ENCODE assay signal across 8 cellular contexts in the genomic region with DNA sequence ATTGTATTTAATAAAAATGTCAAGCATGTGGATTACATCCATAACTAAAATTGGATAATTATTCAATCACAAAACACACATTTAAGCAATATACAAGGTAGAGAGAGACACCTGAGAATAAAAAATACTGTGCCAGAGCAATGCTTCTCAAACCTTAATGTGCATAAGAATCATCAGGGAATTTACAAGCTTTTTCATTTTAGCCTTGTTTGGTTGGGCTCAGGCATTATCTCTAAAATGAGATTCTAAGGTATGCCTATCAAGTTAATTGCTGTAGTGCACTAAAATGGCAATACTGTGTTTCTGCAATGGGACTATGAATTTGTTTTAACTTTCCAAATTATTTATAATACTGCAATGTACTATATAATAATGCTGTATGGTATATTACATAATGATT. TPM values are rescaled to one million over a fixed set of nuclear protein-coding genes. Genes with fewer than 3 reads are reported as not detected.
DNase-seq lines count a peak whose midpoint lies in the region; FAIRE-seq and TF ChIP-seq lines count a peak whose summit lies in the region.

No MANE protein-coding gene starts in this region.

- no peaks in the 10 kb centered on the region for H3K9me1 ChIP-seq in endothelial cell of umbilical vein (replicated peaks; ENCODE audit: control insufficient read depth, extremely low read depth, insufficient read depth, low read length)

- peaks cover 32 to 52% (median 51%) of the 10 kb centered on the region in 3 donors for H3K4me1 Mint-ChIP-seq in CD8-positive, alpha-beta memory T cell

- no peak for TF ChIP-seq CTCF in OCI-LY7 (conservative IDR thresholded peaks at IDR 0.05; ENCODE audit: low read length)
- no peak for TF ChIP-seq CTCF in endothelial cell of umbilical vein (IDR thresholded peaks at IDR 0.05; ENCODE audit: extremely low read depth in 1 of 2, insufficient read depth in 1 of 2, low read depth in 1 of 2, low read length in 2 of 2)
- TF ChIP-seq CTCF in osteoblast (IDR thresholded peaks at IDR 0.05; ENCODE audit: extremely low read depth, low read depth, low read length), result no peak

- TF ChIP-seq POLR2A in endothelial cell of umbilical vein (IDR thresholded peaks at IDR 0.05; ENCODE audit: low read depth, low read length) (no peak), GM12892 (IDR thresholded peaks at IDR 0.05; ENCODE audit: low read depth, low read length) (no peak)

- H3K4me3 ChIP-seq in CD8-positive, alpha-beta memory T cell (ENCODE audit: low read length), result peak overlapping the region; percentile 88
- H3K4me3 ChIP-seq in OCI-LY7 (ENCODE audit: low read depth, low read length, poor library complexity, severe bottlenecking) (peak overlapping the region; percentile 84), endothelial cell of umbilical vein (replicated peaks in 1 of 3; ENCODE audit: insufficient read depth in 1 of 3, low read depth in 1 of 3, low read length in 3 of 3) (peak overlapping the region; percentile 93 to 100 (median 100)), osteoblast (ENCODE audit: insufficient read depth, low read length) (peak overlapping the region; percentile 91)

- H3K9ac ChIP-seq in endothelial cell of umbilical vein (replicated peaks; ENCODE audit: extremely low read depth, insufficient read depth, low read length), result peak overlapping the region; percentile 96

- peaks cover 24% of the 10 kb centered on the region for H4K20me1 ChIP-seq in OCI-LY7 (ENCODE audit: insufficient read depth, low read length)
- peaks cover 2% of the 10 kb centered on the region for H4K20me1 ChIP-seq in endothelial cell of umbilical vein (replicated peaks; ENCODE audit: control insufficient read depth, extremely low read depth, insufficient read depth, low read length)
- peaks cover 24% of the 10 kb centered on the region for H4K20me1 ChIP-seq in osteoblast (ENCODE audit: insufficient read depth, low read length)

- peak overlapping the region; percentile 94 to 99 (median 95) for H3K27ac Mint-ChIP-seq in CD8-positive, alpha-beta memory T cell

- POLR2A ChIA-PET in CD8-positive, alpha-beta memory T cell (lab: Charles Lee), result interaction anchor here (0.9 to 3.0 kb wide), 13 partner anchors 11 to 440 kb away, joined by 3 to 84 read pairs (median 7); a partner anchor contains a TSS
- POLR2A ChIA-PET in OCI-LY7 (lab: Charles Lee), result interaction anchor here (0.6 to 5.8 kb wide), 9 partner anchors 9 to 431 kb away, joined by 3 to 118 read pairs (median 7); a partner anchor contains a TSS
- POLR2A ChIA-PET in endothelial cell of umbilical vein (lab: Charles Lee), result interaction anchor here (1.3 kb wide), 1 partner anchor 30 kb away, joined by 4 read pairs; a partner anchor contains a TSS

- H3K4me3 Mint-ChIP-seq in CD8-positive, alpha-beta memory T cell, result peak overlapping the region; percentile 89 to 99 (median 93)

- H3K36me3 ChIP-seq in CD8-positive, alpha-beta memory T cell (ENCODE audit: insufficient read depth, low read length), result peaks cover 4% of the 10 kb centered on the region
- H3K36me3 ChIP-seq in OCI-LY7 (ENCODE audit: insufficient read depth, low read length) (peaks cover 47% of the 10 kb centered on the region), endothelial cell of umbilical vein (ENCODE audit: control insufficient read depth in 2 of 2, extremely low read depth in 1 of 2, insufficient read depth in 2 of 2, low read length in 2 of 2) (no peaks in the 10 kb centered on the region), osteoblast (ENCODE audit: insufficient read depth, low read length) (no peaks in the 10 kb centered on the region)

- CTCF ChIA-PET in CD8-positive, alpha-beta memory T cell (lab: Charles Lee), result interaction anchor here (1.1 to 5.0 kb wide), 11 partner anchors 8 to 349 kb away, joined by 3 to 59 read pairs (median 6); a partner anchor contains a TSS
- CTCF ChIA-PET in OCI-LY7 (lab: Charles Lee; ENCODE audit: unreplicated experiment) (interaction anchor here (1.5 kb wide), 1 partner anchor 21 kb away, joined by 8 read pairs; a partner anchor contains a TSS), endothelial cell of umbilical vein (lab: Charles Lee) (interaction anchor here (0.9 to 1.9 kb wide), 7 partner anchors 9 to 353 kb away, joined by 3 to 20 read pairs (median 7); a partner anchor contains a TSS)

- H3K9me3 Mint-ChIP-seq in CD8-positive, alpha-beta memory T cell, result no peaks in the 10 kb centered on the region

- no peaks in the 10 kb centered on the region for H3K9me2 ChIP-seq in OCI-LY7 (ENCODE audit: insufficient read depth, low read length)

- H3K79me2 ChIP-seq in OCI-LY7 (ENCODE audit: insufficient read depth, low read depth, low read length) (peaks cover 65% of the 10 kb centered on the region), endothelial cell of umbilical vein (ENCODE audit: control insufficient read depth, insufficient read depth, low read length) (peaks cover 55% of the 10 kb centered on the region), osteoblast (ENCODE audit: insufficient read depth, low read length) (peaks cover 51% of the 10 kb centered on the region)

- no peak for DNase-seq in CD8-positive, alpha-beta memory T cell
- no peak for DNase-seq in OCI-LY7 (ENCODE audit: low spot score)
- no peak for DNase-seq in endothelial cell of umbilical vein (ENCODE audit: low read depth, low spot score)
- DNase-seq in osteoblast (ENCODE audit: insufficient read length, low spot score, missing footprints), result no peak
- DNase-seq in iPS-NIHi7 (ENCODE audit: extremely low spot score), result no peak
- no peak for DNase-seq in GM12892 (ENCODE audit: insufficient read length)
- no peak for DNase-seq in Kasumi-1 (lab: John Stamatoyannopoulos, UW)
- no peak for DNase-seq in NCI-H2171 treated with DMSO at 0.1 percent for 48 hours (lab: John Stamatoyannopoulos, UW)

- peaks cover 0 to 23% (median 6%) of the 10 kb centered on the region in 3 donors for H3K36me3 Mint-ChIP-seq in CD8-positive, alpha-beta memory T cell

- dilution Hi-C loops in endothelial cell of umbilical vein (cut with MboI; ENCODE audit: extremely low pct_ligation_motif_present, low sequenced_read_pairs), result no loop called here

- H3K9me3 ChIP-seq in CD8-positive, alpha-beta memory T cell (ENCODE audit: low read length), result no peaks in the 10 kb centered on the region
- H3K9me3 ChIP-seq in OCI-LY7 (ENCODE audit: low read length) (peaks cover 16% of the 10 kb centered on the region; the same call in 1 of the 2 replicates), endothelial cell of umbilical vein (replicated peaks; ENCODE audit: control insufficient read depth, insufficient read depth, low read length) (no peaks in the 10 kb centered on the region), osteoblast (ENCODE audit: low read depth, low read length) (no peaks in the 10 kb centered on the region)

- BruUV-seq in OCI-LY7 (replicated peaks; lab: Mats Ljungman, UMichigan) (TSS peak; percentile 67), endothelial cell of umbilical vein (replicated peaks; lab: Mats Ljungman, UMichigan) (no TSS peak)

- no peaks in the 10 kb centered on the region for H3K27me3 ChIP-seq in CD8-positive, alpha-beta memory T cell (ENCODE audit: insufficient read depth, low read length, poor library complexity, severe bottlenecking)
- no peaks in the 10 kb centered on the region for H3K27me3 ChIP-seq in endothelial cell of umbilical vein (ENCODE audit: control insufficient read depth in 2 of 2, insufficient read depth in 2 of 2, low read length in 2 of 2)
- H3K27me3 ChIP-seq in osteoblast (ENCODE audit: insufficient read depth, low read length), result no peaks in the 10 kb centered on the region

- H3K4me2 ChIP-seq in OCI-LY7 (ENCODE audit: low read length), result peak overlapping the region; percentile 87
- H3K4me2 ChIP-seq in endothelial cell of umbilical vein (ENCODE audit: insufficient read depth, low read length), result peak overlapping the region; percentile 100
- H3K4me2 ChIP-seq in osteoblast (ENCODE audit: insufficient read depth, low read length), result peak overlapping the region; percentile 81

- H2AFZ ChIP-seq in OCI-LY7 (ENCODE audit: low read length) (no peak overlapping the region), endothelial cell of umbilical vein (ENCODE audit: low read depth, low read length) (no peak overlapping the region), osteoblast (ENCODE audit: low read length) (peak overlapping the region; percentile 85)

- peaks cover 41% of the 10 kb centered on the region for H3K4me1 ChIP-seq in CD8-positive, alpha-beta memory T cell (ENCODE audit: insufficient read depth, low read length)
- H3K4me1 ChIP-seq in OCI-LY7 (ENCODE audit: insufficient read depth, low read length, poor library complexity, severe bottlenecking) (peaks cover 63% of the 10 kb centered on the region), endothelial cell of umbilical vein (ENCODE audit: control insufficient read depth, extremely low read depth, insufficient read depth, low read length) (peaks cover 9% of the 10 kb centered on the region), osteoblast (ENCODE audit: insufficient read depth, low read length) (peaks cover 11% of the 10 kb centered on the region)

- FAIRE-seq in endothelial cell of umbilical vein (lab: Jason Lieb, UNC), result no peak
- no peak for FAIRE-seq in GM12892 (lab: Jason Lieb, UNC)

- H3K27ac ChIP-seq in CD8-positive, alpha-beta memory T cell (ENCODE audit: low read depth, low read length), result peak overlapping the region; percentile 91
- H3K27ac ChIP-seq in OCI-LY7 (ENCODE audit: low read depth, low read length, poor library complexity, severe bottlenecking), result peak overlapping the region; percentile 90
- H3K27ac ChIP-seq in endothelial cell of umbilical vein (ENCODE audit: insufficient read depth, low read depth, low read length), result peak overlapping the region; percentile 80
- H3K27ac ChIP-seq in osteoblast (ENCODE audit: low read depth, low read length), result peak overlapping the region; percentile 80

- no peaks in the 10 kb centered on the region for H3K27me3 Mint-ChIP-seq in CD8-positive, alpha-beta memory T cell

- intact Hi-C loops in OCI-LY7 (cut with micrococcal nuclease; ENCODE audit: unreplicated experiment) (loop anchor here (1.0 kb wide), 1 partner anchor 22 kb away; no protein-coding TSS in a partner anchor), endothelial cell of umbilical vein (cut with micrococcal nuclease) (loop anchor here (1.0 kb wide), 1 partner anchor 21 kb away; a partner anchor contains a TSS)

RNA-seq across cellular contexts. Expression of a gene that starts 1.0 kb away (rescaled TPM):
- 100 to 1,000 TPM; 177 to 185 TPM for total RNA-seq in CD8-positive, alpha-beta memory T cell
- 161 TPM for polyA plus RNA-seq in CD8-positive, alpha-beta memory T cell
- 79.1 and 110 TPM in 2 replicates for total RNA-seq in OCI-LY7 (2014; rRNA removed; shearing (Covaris generic))
- total RNA-seq in OCI-LY7 (2022) (144 and 149 TPM in 2 replicates), endothelial cell of umbilical vein (106 and 112 TPM in 2 replicates), osteoblast (122 and 133 TPM in 2 replicates)
- 21.5 and 25.3 TPM in 2 replicates for polyA plus RNA-seq in endothelial cell of umbilical vein
- 25.1 and 25.4 TPM in 2 replicates for polyA plus RNA-seq in endothelial cell of umbilical vein (2011; cell fraction: cytosol; rRNA removed)
- polyA plus RNA-seq in endothelial cell of umbilical vein (2011; cell fraction: nucleus; rRNA removed), result 14.8 and 18.4 TPM in 2 replicates
- 58.9 and 74.1 TPM in 2 replicates for polyA plus RNA-seq in endothelial cell of umbilical vein (2012)
- 48.8 and 54.1 TPM in 2 replicates for polyA minus RNA-seq in endothelial cell of umbilical vein
- 31.7 TPM for polyA minus RNA-seq in endothelial cell of umbilical vein (2011; cell fraction: cytosol; rRNA and poly(A)+ RNA removed)
- polyA minus RNA-seq in endothelial cell of umbilical vein (2011; cell fraction: nucleus; rRNA and poly(A)+ RNA removed), result 19.5 and 28.8 TPM in 2 replicates
- 136 TPM for polyA plus RNA-seq in GM12892 (2012; ENCODE audit: missing spikeins)

RNA-seq across cellular contexts. Expression of a gene that starts 20.7 kb away (rescaled TPM):
- total RNA-seq in CD8-positive, alpha-beta memory T cell, result 100 to 1,000 TPM; 379 to 397 TPM
- 11.0 TPM for polyA plus RNA-seq in CD8-positive, alpha-beta memory T cell
- total RNA-seq in OCI-LY7 (2014; rRNA removed; shearing (Covaris generic)), result 220 and 250 TPM in 2 replicates
- total RNA-seq in OCI-LY7 (2022) (365 and 375 TPM in 2 replicates), endothelial cell of umbilical vein (74.9 and 83.2 TPM in 2 replicates), osteoblast (261 and 268 TPM in 2 replicates)
- 25.4 and 25.6 TPM in 2 replicates for polyA plus RNA-seq in endothelial cell of umbilical vein
- 45.2 and 59.9 TPM in 2 replicates for polyA plus RNA-seq in endothelial cell of umbilical vein (2011; cell fraction: cytosol; rRNA removed)
- polyA plus RNA-seq in endothelial cell of umbilical vein (2011; cell fraction: nucleus; rRNA removed), result 35.9 and 41.3 TPM in 2 replicates
- polyA plus RNA-seq in endothelial cell of umbilical vein (2012), result 74.7 and 90.0 TPM in 2 replicates
- polyA minus RNA-seq in endothelial cell of umbilical vein, result 46.0 and 70.0 TPM in 2 replicates
- polyA minus RNA-seq in endothelial cell of umbilical vein (2011; cell fraction: cytosol; rRNA and poly(A)+ RNA removed), result 158 TPM
- 21.7 and 28.2 TPM in 2 replicates for polyA minus RNA-seq in endothelial cell of umbilical vein (2011; cell fraction: nucleus; rRNA and poly(A)+ RNA removed)
- 171 TPM for polyA plus RNA-seq in GM12892 (2012; ENCODE audit: missing spikeins)

RNA-seq across cellular contexts. Expression of a gene that starts 30.0 kb away (rescaled TPM):
- total RNA-seq in CD8-positive, alpha-beta memory T cell, result 100 to 1,000 TPM; 131 to 133 TPM
- 74.1 TPM for polyA plus RNA-seq in CD8-positive, alpha-beta memory T cell
- 33.6 and 45.8 TPM in 2 replicates for total RNA-seq in OCI-LY7 (2014; rRNA removed; shearing (Covaris generic))
- total RNA-seq in OCI-LY7 (2022) (48.3 and 53.3 TPM in 2 replicates), endothelial cell of umbilical vein (42.4 and 42.6 TPM in 2 replicates), osteoblast (17.4 and 17.7 TPM in 2 replicates)
- 28.7 and 29.1 TPM in 2 replicates for polyA plus RNA-seq in endothelial cell of umbilical vein
- polyA plus RNA-seq in endothelial cell of umbilical vein (2011; cell fraction: cytosol; rRNA removed), result 32.3 and 37.6 TPM in 2 replicates
- polyA plus RNA-seq in endothelial cell of umbilical vein (2011; cell fraction: nucleus; rRNA removed), result 11.4 and 12.5 TPM in 2 replicates
- 55.5 and 79.1 TPM in 2 replicates for polyA plus RNA-seq in endothelial cell of umbilical vein (2012)
- polyA minus RNA-seq in endothelial cell of umbilical vein, result 3.6 and 6.5 TPM in 2 replicates
- 26.0 TPM for polyA minus RNA-seq in endothelial cell of umbilical vein (2011; cell fraction: cytosol; rRNA and poly(A)+ RNA removed)
- 2.5 and 5.1 TPM in 2 replicates for polyA minus RNA-seq in endothelial cell of umbilical vein (2011; cell fraction: nucleus; rRNA and poly(A)+ RNA removed)
- 132 TPM for polyA plus RNA-seq in GM12892 (2012; ENCODE audit: missing spikeins)
